ENCODE assay signal across 8 cellular contexts in the genomic region with DNA sequence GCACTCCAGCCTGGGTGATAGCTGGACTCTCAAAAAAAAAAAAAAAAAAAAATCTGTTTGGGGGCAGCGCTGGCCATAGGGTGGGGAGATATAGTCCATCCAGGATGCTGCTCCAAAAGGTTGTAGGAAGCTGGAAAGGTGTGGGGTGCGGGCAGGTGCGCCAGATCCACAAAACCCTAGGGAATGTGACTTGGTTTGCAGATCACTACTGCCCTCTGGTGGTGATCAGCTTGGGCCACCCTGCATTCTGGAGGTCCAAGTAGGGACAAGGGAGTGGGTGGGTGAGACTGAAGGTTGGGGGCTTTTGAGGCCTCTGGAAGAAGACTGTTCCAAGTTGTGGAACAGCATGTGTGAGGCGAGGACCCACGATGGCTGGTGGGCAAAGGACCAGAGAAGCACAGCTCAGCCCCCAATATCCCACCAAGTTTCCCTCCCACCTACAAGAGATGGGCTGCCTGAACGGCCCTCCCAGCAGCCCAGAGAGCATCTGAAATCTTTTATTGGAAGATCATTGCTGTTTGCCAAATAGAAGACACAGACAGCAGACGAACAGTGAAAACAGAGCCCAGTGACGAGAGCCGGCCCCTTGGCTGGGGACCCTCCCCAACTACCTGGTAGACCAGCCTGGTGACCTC. TPM values are rescaled to one million over a fixed set of nuclear protein-coding genes. Genes with fewer than 3 reads are reported as not detected.
A peak's percentile ranks its signal among the peaks of the same experiment; 100 is the strongest.
DNase-seq lines count a peak whose midpoint lies in the region; ATAC-seq and TF ChIP-seq lines count a peak whose summit lies in the region.

No MANE protein-coding gene starts in this region.

- peaks cover 0 to 28% (median 5%) of the 10 kb centered on the region in 9 donors for H3K4me1 ChIP-seq in heart right ventricle

- intact Hi-C loops in heart right ventricle (cut with DNase I) (loop anchor here in 6 of 10 donors (2.0 to 10.0 kb wide), 5 partner anchors 122 to 458 kb away; partner anchors contain the start of gene OLFM2 (in 1 of the 6)), sciatic nerve (cut with DNase I) (loop anchor here (5.0 to 10.0 kb wide), 2 partner anchors 123 to 466 kb away; no protein-coding TSS in a partner anchor)

- H3K36me3 ChIP-seq in heart right ventricle = peaks cover 9 to 56% (median 41%) of the 10 kb centered on the region in 9 donors

- peak; percentile 68 to 84 (median 82) for TF ChIP-seq CTCF in heart right ventricle (IDR thresholded peaks at IDR 0.05)

- H3K27ac ChIP-seq in heart right ventricle = no peak overlapping the region

- no peak overlapping the region for H3K4me3 ChIP-seq in heart right ventricle

- no peaks in the 10 kb centered on the region for H3K27me3 ChIP-seq in heart right ventricle

- H3K9me3 ChIP-seq in heart right ventricle = no peaks in the 10 kb centered on the region

- 59% methylated on average over 9 of the region's 9 CpGs for WGBS in heart right ventricle, 2 donors

- ATAC-seq in SK-N-SH treated with all-trans-retinoic acid at 6 μM for 48 hours = peak; percentile 74
- ATAC-seq in heart right ventricle = peak; percentile 40 to 74 (median 59)
- ATAC-seq in sciatic nerve = peak; percentile 71
- no peak for ATAC-seq in GM18909 (IDR thresholded peaks at IDR 0.05; ENCODE audit: poor library complexity, unreplicated experiment)
- ATAC-seq in HG03139 (IDR thresholded peaks at IDR 0.05; ENCODE audit: unreplicated experiment) = no peak

- DNase-seq in ELR (ENCODE audit: low read depth) (peak; percentile 75), LoVo (ENCODE audit: low spot score) (peak; percentile 64), heart right ventricle (peak; percentile 45 to 76), sciatic nerve (ENCODE audit: low spot score) (peak; percentile 81)
- DNase-seq in activated naive CD8-positive, alpha-beta T cell treated with anti-CD3 and anti-CD28 coated beads, Interleukin-2, amount 50 U/mL, for 16 hours (ENCODE audit: low read depth, low spot score) = peak; percentile 24

TF ChIP-seq in SK-N-SH treated with all-trans-retinoic acid at 6 μM for 48 hours, 23 proteins besides CTCF, POLR2A, EP300 and RAD21:
- TF ChIP-seq ZFP3 (CRISPR knock-in tag; IDR thresholded peaks at IDR 0.05) (peak; percentile 56), SNAI2 (CRISPR knock-in tag; IDR thresholded peaks at IDR 0.05) (no peak)
TF ChIP-seq in SK-N-SH treated with all-trans-retinoic acid at 6 μM for 48 hours: peak in this region for 1.

RNA-seq across cellular contexts. Expression of gene TYK2, which starts 10.4 kb away (rescaled TPM):
- 10 to 100 TPM; 37.0 to 80.2 (median 55.8) TPM for total RNA-seq in heart right ventricle
- 100 to 1,000 TPM in 1 of 2 donors, 10 to 100 TPM in 1; 76.3 to 182 TPM for polyA plus RNA-seq in heart right ventricle
- 128 TPM for total RNA-seq in sciatic nerve

RNA-seq across cellular contexts. Expression of gene CDC37, which starts 12.6 kb away (rescaled TPM):
- total RNA-seq in heart right ventricle (100 to 1,000 TPM; 106 to 179 (median 121) TPM), sciatic nerve (128 TPM)
- polyA plus RNA-seq in heart right ventricle = 100 to 1,000 TPM; 217 to 422 TPM

RNA-seq across cellular contexts. Expression of gene PDE4A, which starts 29.6 kb away (rescaled TPM):
- total RNA-seq in heart right ventricle (10 to 100 TPM; 10.4 to 50.7 (median 17.3) TPM), sciatic nerve (11.0 TPM)
- polyA plus RNA-seq in heart right ventricle = 10 to 100 TPM in 1 of 2 donors, 1 to 10 TPM in 1; 3.5 to 14.3 TPM

RNA-seq across cellular contexts. Expression of gene ICAM3, which starts 51.3 kb away (rescaled TPM):
- total RNA-seq in heart right ventricle (10 to 100 TPM; 14.0 to 77.2 (median 17.9) TPM), sciatic nerve (10.5 TPM)
- 10 to 100 TPM in 1 of 2 donors, 1 to 10 TPM in 1; 6.1 to 13.1 TPM for polyA plus RNA-seq in heart right ventricle

RNA-seq across cellular contexts. Expression of gene RAVER1, which starts 57.4 kb away (rescaled TPM):
- total RNA-seq in heart right ventricle = 10 to 100 TPM in 9 of 10 donors, 1 to 10 TPM in 1; 10.0 to 16.9 (median 12.4) TPM
- 1 to 10 TPM; 5.1 to 9.5 TPM for polyA plus RNA-seq in heart right ventricle
- 20.3 TPM for total RNA-seq in sciatic nerve

Comparison
In these comparisons a context has a peak if more than half of its experiments do, and no peak if none do; other contexts are left out.
1. DNase-seq: peak in every context shown above with its lines; median percentile 81 in sciatic nerve; 75 in ELR; 64 in LoVo; 60 in heart right ventricle; 24 in activated naive CD8-positive, alpha-beta T cell treated with anti-CD3 and anti-CD28 coated beads, Interleukin-2, amount 50 U/mL, for 16 hours.
2. ATAC-seq: peak in SK-N-SH treated with all-trans-retinoic acid at 6 μM for 48 hours (single experiment), heart right ventricle (8 of 8) and sciatic nerve (single experiment); none in GM18909 (single experiment) and HG03139 (single experiment).